ENCODE assay signal across 1 cellular context in genomic region chr17:57708401-57708800, GRCh38.
TF ChIP-seq lines count a peak whose summit lies in the region.

No MANE protein-coding gene starts in this region.

TF ChIP-seq in GM23338, 12 proteins besides CTCF, POLR2A, EP300 and RAD21:
- TF ChIP-seq ZNF462 (CRISPR knock-in tag; IDR thresholded peaks at IDR 0.05) (no peak), ZNF114 (CRISPR knock-in tag; IDR thresholded peaks at IDR 0.05) (no peak), JUNB (IDR thresholded peaks at IDR 0.05; ENCODE audit: unreplicated experiment) (no peak), POLR2AphosphoS5 (IDR thresholded peaks at IDR 0.05; ENCODE audit: low read depth) (no peak), CREB1 (CRISPR knock-in tag; IDR thresholded peaks at IDR 0.05; ENCODE audit: low read depth) (no peak), REST (IDR thresholded peaks at IDR 0.05; ENCODE audit: unreplicated experiment) (no peak), EZH2 (IDR thresholded peaks at IDR 0.05; ENCODE audit: low read depth, unreplicated experiment) (no peak)
